Comparison of ENCODE assay signal across 16 cellular contexts in genomic region chr1:230745071-230745470, GRCh38. TPM values are rescaled to one million over a fixed set of nuclear protein-coding genes. Genes with fewer than 3 reads are reported as not detected.
"Had no signal": no experiment of that assay in that cellular context is flagged by ENCODE, and none has a peak within 500 bp of the region (broad histone marks: within the 10 kb centered on the region; RNA-seq: fewer than 3 reads in every experiment).

No MANE protein-coding gene starts in this region.

- ATAC-seq: left cardiac atrium; naive thymus-derived CD4-positive, alpha-beta T cell; stimulated activated effector memory CD8-positive, alpha-beta T cell treated with anti-CD3 and anti-CD28 coated beads, Interleukin-12 subunit alpha, Interleukin-12 subunit beta, amount 100 ng/mL, for 72 hours had no signal

- H3K36me3 Mint-ChIP-seq: naive thymus-derived CD4-positive, alpha-beta T cell; stimulated activated effector memory CD8-positive, alpha-beta T cell treated with anti-CD3 and anti-CD28 coated beads, Interleukin-12 subunit alpha, Interleukin-12 subunit beta, amount 100 ng/mL, for 72 hours had no signal

- H3K27ac ChIP-seq: ascending aorta, cardiac muscle cell, esophagus muscularis mucosa, right atrium auricular region, tibial artery, uterus had no signal

- H3K9me3 Mint-ChIP-seq: activated CD4-positive, alpha-beta memory T cell treated with anti-CD3 and anti-CD28 coated beads, Interleukin-2, amount 10 ng/mL, durations not matched to agents 7 days and 5 days; naive thymus-derived CD4-positive, alpha-beta T cell; stimulated activated effector memory CD8-positive, alpha-beta T cell treated with anti-CD3 and anti-CD28 coated beads, Interleukin-12 subunit alpha, Interleukin-12 subunit beta, amount 100 ng/mL, for 72 hours had no signal

- H3K27ac Mint-ChIP-seq: activated CD4-positive, alpha-beta memory T cell treated with anti-CD3 and anti-CD28 coated beads, Interleukin-2, amount 10 ng/mL, durations not matched to agents 7 days and 5 days; naive thymus-derived CD4-positive, alpha-beta T cell; stimulated activated effector memory CD8-positive, alpha-beta T cell treated with anti-CD3 and anti-CD28 coated beads, Interleukin-12 subunit alpha, Interleukin-12 subunit beta, amount 100 ng/mL, for 72 hours had no signal

- H3K36me3 ChIP-seq: ascending aorta, cardiac muscle cell, esophagus muscularis mucosa, right atrium auricular region, tibial artery, uterus had no signal

- H3K4me1 ChIP-seq: ascending aorta, esophagus muscularis mucosa, right atrium auricular region, uterus had no signal

- H3K27me3 ChIP-seq: ascending aorta, cardiac muscle cell, right atrium auricular region, tibial artery, uterus had no signal

- H3K4me3 Mint-ChIP-seq: activated CD4-positive, alpha-beta memory T cell treated with anti-CD3 and anti-CD28 coated beads, Interleukin-2, amount 10 ng/mL, durations not matched to agents 7 days and 5 days; naive thymus-derived CD4-positive, alpha-beta T cell; stimulated activated effector memory CD8-positive, alpha-beta T cell treated with anti-CD3 and anti-CD28 coated beads, Interleukin-12 subunit alpha, Interleukin-12 subunit beta, amount 100 ng/mL, for 72 hours had no signal

- H3K4me3 ChIP-seq: ascending aorta, cardiac muscle cell, esophagus muscularis mucosa, lung, right atrium auricular region, tibial artery, uterus had no signal

- DNase-seq: activated CD4-positive, alpha-beta memory T cell treated with anti-CD3 and anti-CD28 coated beads, Interleukin-2, amount 10 ng/mL, durations not matched to agents 7 days and 5 days; activated gamma-delta T cell treated with Interleukin-2 at 50 U/mL for 16 hours; activated T-cell treated with anti-CD3 and anti-CD28 coated beads, Interleukin-2, amount 50 U/mL, for 48 hours; left cardiac atrium; naive thymus-derived CD4-positive, alpha-beta T cell; nucleus accumbens; tibial artery; uterus had no signal

- H3K9me3 ChIP-seq: ascending aorta, esophagus muscularis mucosa, right atrium auricular region, tibial artery, uterus had no signal

- H3K4me1 Mint-ChIP-seq: activated CD4-positive, alpha-beta memory T cell treated with anti-CD3 and anti-CD28 coated beads, Interleukin-2, amount 10 ng/mL, durations not matched to agents 7 days and 5 days; naive thymus-derived CD4-positive, alpha-beta T cell; stimulated activated effector memory CD8-positive, alpha-beta T cell treated with anti-CD3 and anti-CD28 coated beads, Interleukin-12 subunit alpha, Interleukin-12 subunit beta, amount 100 ng/mL, for 72 hours had no signal

RNA-seq across cellular contexts. Expression of gene CAPN9, which starts 2.1 kb away (rescaled TPM):
- total RNA-seq: activated CD4-positive, alpha-beta memory T cell treated with anti-CD3 and anti-CD28 coated beads, Interleukin-2, amount 10 ng/mL, durations not matched to agents 7 days and 5 days; ascending aorta; esophagus muscularis mucosa; fibroblast of villous mesenchyme; naive thymus-derived CD4-positive, alpha-beta T cell; posterior vena cava; right atrium auricular region had no signal

RNA-seq across cellular contexts. Expression of gene AGT, which starts 31.1 kb away (rescaled TPM):
- total RNA-seq: activated CD4-positive, alpha-beta memory T cell treated with anti-CD3 and anti-CD28 coated beads, Interleukin-2, amount 10 ng/mL, durations not matched to agents 7 days and 5 days; fibroblast of villous mesenchyme; naive thymus-derived CD4-positive, alpha-beta T cell had no signal
- polyA plus RNA-seq: naive thymus-derived CD4-positive, alpha-beta T cell had no signal
